22 cellular contexts compared by ENCODE assay signal in genomic region chr22:48896766-48897637, GRCh38.
A peak's percentile ranks its signal among the peaks of the same experiment; 100 is the strongest.
DNase-seq lines count a peak whose midpoint lies in the region; TF ChIP-seq lines count a peak whose summit lies in the region.
"Had no signal": no experiment of that assay in that cellular context is flagged by ENCODE, and none has a peak within 500 bp of the region (broad histone marks: within the 10 kb centered on the region; RNA-seq: fewer than 3 reads in every experiment).

No MANE protein-coding gene starts in this region.

- no peaks in the 10 kb centered on the region for H3K4me1 Mint-ChIP-seq in H9
- no peaks in the 10 kb centered on the region for H3K4me1 Mint-ChIP-seq in activated CD4-positive, alpha-beta memory T cell treated with anti-CD3 and anti-CD28 coated beads, Interleukin-2, amount 10 ng/mL, durations not matched to agents 7 days and 5 days
- H3K4me1 Mint-ChIP-seq: CD14-positive monocyte; stimulated activated memory B cell treated with anti-CD40 and anti-IgM and Interleukin-4, amounts not matched to agents 10 μg/mL and 1 μg/mL and 100 μg/mL, for 72 hours; T-cell had no signal

- H2BK5ac ChIP-seq in H9 (ENCODE audit: insufficient read length, low read length), result no peak overlapping the region

- H4K8ac ChIP-seq in H9 (replicated peaks; ENCODE audit: insufficient read length, low read depth, low read length), result no peak overlapping the region

- H3K23me2 ChIP-seq in H9 (ENCODE audit: insufficient read length, low read depth, low read length, poor library complexity, severe bottlenecking), result no peaks in the 10 kb centered on the region

- no peaks in the 10 kb centered on the region for H3K79me1 ChIP-seq in H9 (ENCODE audit: insufficient read depth, low read depth, low read length, poor library complexity, severe bottlenecking)

- no peak overlapping the region for H4K5ac ChIP-seq in H9 (ENCODE audit: insufficient read length, low read depth, low read length)

- H2BK12ac ChIP-seq in H9 (ENCODE audit: insufficient read length, low read depth, low read length), result no peak overlapping the region

- no peak overlapping the region for H2AFZ ChIP-seq in H9 (ENCODE audit: low read length)
- no peak overlapping the region for H2AFZ ChIP-seq in osteoblast (ENCODE audit: low read length)

- H4K20me1 ChIP-seq in H9 (ENCODE audit: control insufficient read depth, insufficient read depth, insufficient read length), result no peaks in the 10 kb centered on the region
- H4K20me1 ChIP-seq in osteoblast (ENCODE audit: insufficient read depth, low read length), result no peaks in the 10 kb centered on the region

- H3K36me3 Mint-ChIP-seq in H9 (ENCODE audit: insufficient read depth in 1 of 3, low read depth in 3 of 3), result no peaks in the 10 kb centered on the region; a peak in 1 of 7 replicates
- no peaks in the 10 kb centered on the region for H3K36me3 Mint-ChIP-seq in activated CD4-positive, alpha-beta memory T cell treated with anti-CD3 and anti-CD28 coated beads, Interleukin-2, amount 10 ng/mL, durations not matched to agents 7 days and 5 days (ENCODE audit: low read depth)
- H3K36me3 Mint-ChIP-seq: activated naive CD8-positive, alpha-beta T cell; CD14-positive monocyte; stimulated activated memory B cell treated with anti-CD40 and anti-IgM and Interleukin-4, amounts not matched to agents 10 μg/mL and 1 μg/mL and 100 μg/mL, for 72 hours; T-cell had no signal

- no peak overlapping the region for H3K56ac ChIP-seq in H9 (ENCODE audit: insufficient read length, low read depth, low read length)

- POLR2A ChIA-PET in A673 (lab: Charles Lee; ENCODE audit: low non-redundant PET), result no interaction called here
- POLR2A ChIA-PET in activated CD4-positive, alpha-beta memory T cell treated with anti-CD3 and anti-CD28 coated beads, Interleukin-2, amount 10 ng/mL, durations not matched to agents 7 days and 5 days (lab: Charles Lee), result no interaction called here

- H3K27ac Mint-ChIP-seq in H9, result no peak overlapping the region
- no peak overlapping the region for H3K27ac Mint-ChIP-seq in activated CD4-positive, alpha-beta memory T cell treated with anti-CD3 and anti-CD28 coated beads, Interleukin-2, amount 10 ng/mL, durations not matched to agents 7 days and 5 days
- H3K27ac Mint-ChIP-seq: activated naive CD8-positive, alpha-beta T cell; CD14-positive monocyte; HFFc6; stimulated activated memory B cell treated with anti-CD40 and anti-IgM and Interleukin-4, amounts not matched to agents 10 μg/mL and 1 μg/mL and 100 μg/mL, for 72 hours; T-cell had no signal

- no peak overlapping the region for H3K9ac ChIP-seq in H9 (ENCODE audit: extremely low read depth, insufficient read length, low read length)

- H3K9me3 ChIP-seq in A673 (ENCODE audit: low read depth, low read length, poor library complexity, severe bottlenecking) (no peaks in the 10 kb centered on the region), H9 (ENCODE audit: control insufficient read depth, low read depth, low read length) (no peaks in the 10 kb centered on the region), osteoblast (ENCODE audit: low read depth, low read length) (no peaks in the 10 kb centered on the region)
- H3K9me3 ChIP-seq: ascending aorta, psoas muscle had no signal

- H3K4me3 Mint-ChIP-seq in H9, result no peak overlapping the region
- H3K4me3 Mint-ChIP-seq in activated CD4-positive, alpha-beta memory T cell treated with anti-CD3 and anti-CD28 coated beads, Interleukin-2, amount 10 ng/mL, durations not matched to agents 7 days and 5 days, result no peak overlapping the region
- H3K4me3 Mint-ChIP-seq: activated naive CD8-positive, alpha-beta T cell; CD14-positive monocyte; HFFc6; stimulated activated memory B cell treated with anti-CD40 and anti-IgM and Interleukin-4, amounts not matched to agents 10 μg/mL and 1 μg/mL and 100 μg/mL, for 72 hours; T-cell had no signal

- H3K27me3 ChIP-seq in A673 (replicated peaks; ENCODE audit: insufficient read depth, low read depth, low read length, poor library complexity), result no peaks in the 10 kb centered on the region
- no peaks in the 10 kb centered on the region for H3K27me3 ChIP-seq in H9 (ENCODE audit: insufficient read depth, low read length)
- H3K27me3 ChIP-seq in osteoblast (ENCODE audit: insufficient read depth, low read length), result no peaks in the 10 kb centered on the region
- H3K27me3 ChIP-seq: ascending aorta, SJSA1 had no signal

- peak; percentile 58 for DNase-seq in A673 (ENCODE audit: low spot score)
- peak; percentile 19 for DNase-seq in H9
- peak; percentile 9 for DNase-seq in activated CD4-positive, alpha-beta memory T cell treated with anti-CD3 and anti-CD28 coated beads, Interleukin-2, amount 10 ng/mL, durations not matched to agents 7 days and 5 days
- peak; percentile 77 for DNase-seq in osteoblast (ENCODE audit: insufficient read length, low spot score, missing footprints)
- DNase-seq in kidney tubule cell (ENCODE audit: low spot score), result no peak
- no peak for DNase-seq in NK-92 (lab: John Stamatoyannopoulos, UW; ENCODE audit: unreplicated experiment)
- DNase-seq in Ammon's horn (ENCODE audit: low spot score), result no peak
- DNase-seq: activated T-cell treated with anti-CD3 and anti-CD28 coated beads, Interleukin-2, amount 50 U/mL, for 48 hours; caudate nucleus; dermis blood vessel endothelial cell; HFFc6; NCI-H146; NCI-H69; psoas muscle had no signal

- H3K27ac ChIP-seq in A673 (ENCODE audit: low read depth, low read length, poor library complexity, severe bottlenecking), result no peak overlapping the region
- no peak overlapping the region for H3K27ac ChIP-seq in H9 (ENCODE audit: insufficient read length, low read depth, low read length)
- no peak overlapping the region for H3K27ac ChIP-seq in osteoblast (ENCODE audit: low read depth, low read length)
- H3K27ac ChIP-seq: ascending aorta, psoas muscle, SJSA1, skin epidermis had no signal

- BruUV-seq in A673 (replicated peaks; lab: Mats Ljungman, UMichigan), result no TSS peak

- H3K4me1 ChIP-seq in A673 (ENCODE audit: insufficient read depth, low read length, poor library complexity, severe bottlenecking) (no peaks in the 10 kb centered on the region), H9 (ENCODE audit: insufficient read depth, low read length) (no peaks in the 10 kb centered on the region), osteoblast (ENCODE audit: insufficient read depth, low read length) (no peaks in the 10 kb centered on the region)
- H3K4me1 ChIP-seq: ascending aorta, psoas muscle, SJSA1 had no signal

- no CpG with 5 or more reads among the region's 33 CpGs for WGBS in H9 (ENCODE audit: extremely low coverage, insufficient read length, low lambda C conversion rate)

- no peak overlapping the region for H3T11ph ChIP-seq in H9 (ENCODE audit: low read length)

- no peaks in the 10 kb centered on the region for H3K9me3 Mint-ChIP-seq in H9
- H3K9me3 Mint-ChIP-seq in activated CD4-positive, alpha-beta memory T cell treated with anti-CD3 and anti-CD28 coated beads, Interleukin-2, amount 10 ng/mL, durations not matched to agents 7 days and 5 days, result no peaks in the 10 kb centered on the region
- H3K9me3 Mint-ChIP-seq: stimulated activated memory B cell treated with anti-CD40 and anti-IgM and Interleukin-4, amounts not matched to agents 10 μg/mL and 1 μg/mL and 100 μg/mL, for 72 hours; T-cell had no signal

- peaks cover 19% of the 10 kb centered on the region for H3K27me3 Mint-ChIP-seq in H9 (ENCODE audit: low read depth)
- H3K27me3 Mint-ChIP-seq in activated CD4-positive, alpha-beta memory T cell treated with anti-CD3 and anti-CD28 coated beads, Interleukin-2, amount 10 ng/mL, durations not matched to agents 7 days and 5 days, result no peaks in the 10 kb centered on the region

- H3K18ac ChIP-seq in H9 (ENCODE audit: insufficient read length, low read depth, low read length), result no peak overlapping the region

- H2BK120ac ChIP-seq in H9 (ENCODE audit: low read depth, low read length, poor library complexity, severe bottlenecking), result no peak overlapping the region

- H3K79me2 ChIP-seq in H9 (ENCODE audit: insufficient read depth, low read length) (no peaks in the 10 kb centered on the region), osteoblast (ENCODE audit: insufficient read depth, low read length) (no peaks in the 10 kb centered on the region)

- no peak overlapping the region for H2AK5ac ChIP-seq in H9 (ENCODE audit: insufficient read length, low read length)

- CTCF ChIA-PET in A673 (lab: Charles Lee), result no interaction called here
- CTCF ChIA-PET in activated CD4-positive, alpha-beta memory T cell treated with anti-CD3 and anti-CD28 coated beads, Interleukin-2, amount 10 ng/mL, durations not matched to agents 7 days and 5 days (lab: Charles Lee), result no interaction called here

- intact Hi-C loops in A673 (cut with micrococcal nuclease; ENCODE audit: unreplicated experiment), result no loop called here

- no peak overlapping the region for H3K4ac ChIP-seq in H9 (ENCODE audit: low read depth, low read length)

- H3K4me2 ChIP-seq in H9 (ENCODE audit: insufficient read depth, insufficient read length, low read length) (no peak overlapping the region), osteoblast (ENCODE audit: insufficient read depth, low read length) (no peak overlapping the region)

- no peak overlapping the region for H4K91ac ChIP-seq in H9 (ENCODE audit: insufficient read length, low read depth, low read length)

- TF ChIP-seq CTCF in A673 (conservative IDR thresholded peaks at IDR 0.05; ENCODE audit: low read depth, low read length), result no peak
- no peak for TF ChIP-seq CTCF in H9 (conservative IDR thresholded peaks at IDR 0.05)
- TF ChIP-seq CTCF in osteoblast (IDR thresholded peaks at IDR 0.05; ENCODE audit: extremely low read depth, low read depth, low read length), result no peak

- 0 out of 2 replicates have a peak overlapping the region, but pooled peaks have one; percentile 41 for H3K14ac ChIP-seq in H9 (ENCODE audit: insufficient read depth, low read length)

- no peak overlapping the region for H2BK20ac ChIP-seq in H9 (ENCODE audit: low read depth, low read length, poor library complexity, severe bottlenecking)

- H3K4me3 ChIP-seq in A673 (ENCODE audit: low read depth, low read length, poor library complexity, severe bottlenecking), result no peak overlapping the region
- no peak overlapping the region for H3K4me3 ChIP-seq in osteoblast (ENCODE audit: insufficient read depth, low read length)
- H3K4me3 ChIP-seq: ascending aorta, lung, psoas muscle, SJSA1, skin epidermis had no signal

- H3K36me3 ChIP-seq in A673 (ENCODE audit: insufficient read depth, low read length, poor library complexity, severe bottlenecking) (no peaks in the 10 kb centered on the region), osteoblast (ENCODE audit: insufficient read depth, low read length) (no peaks in the 10 kb centered on the region)
- H3K36me3 ChIP-seq: ascending aorta, SJSA1 had no signal

- H3K23ac ChIP-seq in H9 (ENCODE audit: insufficient read length, low read depth, low read length), result no peak overlapping the region

- no peak overlapping the region for H2BK15ac ChIP-seq in H9 (ENCODE audit: low read depth, low read length)

Comparison
In these comparisons a context has a peak if more than half of its experiments do, and no peak if none do; other contexts are left out.
1. DNase-seq: peak in A673 (single experiment), H9 (single experiment), activated CD4-positive, alpha-beta memory T cell treated with anti-CD3 and anti-CD28 coated beads, Interleukin-2, amount 10 ng/mL, durations not matched to agents 7 days and 5 days (single experiment) and osteoblast (single experiment); none in kidney tubule cell (single experiment), NK-92 (single experiment) and Ammon's horn (single experiment).